ENCODE assay signal across 1 cellular context in the genomic region with DNA sequence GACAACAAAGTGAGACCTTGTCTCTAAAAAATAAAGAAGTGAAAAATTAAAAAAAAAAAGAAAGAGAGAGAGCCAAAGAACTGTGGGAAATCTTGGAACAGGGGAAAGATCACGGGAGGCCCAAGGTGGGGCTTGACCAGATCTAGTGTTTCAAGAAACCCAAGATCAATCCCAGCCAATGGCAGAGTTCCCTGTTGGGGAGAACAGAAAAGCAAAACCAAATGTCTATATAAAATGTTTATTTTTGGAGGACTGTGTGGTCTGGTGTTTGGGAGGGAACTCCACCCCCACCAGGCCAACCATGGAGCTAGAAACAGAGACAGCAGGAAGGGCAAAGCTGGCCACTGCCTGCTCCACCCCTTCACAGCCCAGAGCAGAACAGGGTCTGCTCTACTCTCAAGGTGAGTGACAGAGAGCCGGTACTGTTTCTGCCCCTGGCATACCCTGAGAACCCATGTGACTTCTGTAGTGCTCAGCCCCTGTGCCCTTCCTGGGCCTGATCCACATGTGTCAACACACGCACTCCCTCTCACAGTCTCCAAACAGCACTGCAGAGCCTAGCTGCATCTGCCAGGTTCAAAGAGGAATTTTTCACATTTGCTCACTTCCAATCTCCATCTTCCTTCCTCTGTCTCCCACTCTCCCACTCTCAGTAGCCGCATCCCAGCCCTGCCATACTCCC.
TF ChIP-seq lines count a peak whose summit lies in the region.

No MANE protein-coding gene starts in this region.

TF ChIP-seq in IMR-90, 13 proteins besides CTCF, POLR2A, EP300 and RAD21:
- TF ChIP-seq MAFK (IDR thresholded peaks at IDR 0.05; ENCODE audit: low read depth, low read length) (no peak), MXI1 (IDR thresholded peaks at IDR 0.05; ENCODE audit: borderline replicate concordance, low read depth, low read length) (no peak), CEBPB (IDR thresholded peaks at IDR 0.05; ENCODE audit: low read depth, low read length) (no peak), MAZ (IDR thresholded peaks at IDR 0.05; ENCODE audit: borderline replicate concordance, low read depth, low read length) (no peak), FOS (IDR thresholded peaks at IDR 0.05; ENCODE audit: low read depth, low read length) (no peak), BHLHE40 (IDR thresholded peaks at IDR 0.05; ENCODE audit: low read depth, low read length) (no peak), RFX5 (IDR thresholded peaks at IDR 0.05; ENCODE audit: low read depth, low read length) (no peak), RCOR1 (IDR thresholded peaks at IDR 0.05; ENCODE audit: insufficient replicate concordance, low read length) (no peak)
- TF ChIP-seq, protein P1, sequence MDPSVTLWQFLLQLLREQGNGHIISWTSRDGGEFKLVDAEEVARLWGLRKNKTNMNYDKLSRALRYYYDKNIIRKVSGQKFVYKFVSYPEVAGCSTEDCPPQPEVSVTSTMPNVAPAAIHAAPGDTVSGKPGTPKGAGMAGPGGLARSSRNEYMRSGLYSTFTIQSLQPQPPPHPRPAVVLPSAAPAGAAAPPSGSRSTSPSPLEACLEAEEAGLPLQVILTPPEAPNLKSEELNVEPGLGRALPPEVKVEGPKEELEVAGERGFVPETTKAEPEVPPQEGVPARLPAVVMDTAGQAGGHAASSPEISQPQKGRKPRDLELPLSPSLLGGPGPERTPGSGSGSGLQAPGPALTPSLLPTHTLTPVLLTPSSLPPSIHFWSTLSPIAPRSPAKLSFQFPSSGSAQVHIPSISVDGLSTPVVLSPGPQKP (IDR thresholded peaks at IDR 0.05; ENCODE audit: borderline replicate concordance, low read depth, low read length), result no peak
- TF ChIP-seq, protein P2, sequence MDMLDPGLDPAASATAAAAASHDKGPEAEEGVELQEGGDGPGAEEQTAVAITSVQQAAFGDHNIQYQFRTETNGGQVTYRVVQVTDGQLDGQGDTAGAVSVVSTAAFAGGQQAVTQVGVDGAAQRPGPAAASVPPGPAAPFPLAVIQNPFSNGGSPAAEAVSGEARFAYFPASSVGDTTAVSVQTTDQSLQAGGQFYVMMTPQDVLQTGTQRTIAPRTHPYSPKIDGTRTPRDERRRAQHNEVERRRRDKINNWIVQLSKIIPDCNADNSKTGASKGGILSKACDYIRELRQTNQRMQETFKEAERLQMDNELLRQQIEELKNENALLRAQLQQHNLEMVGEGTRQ (IDR thresholded peaks at IDR 0.05; ENCODE audit: low read depth, low read length), result no peak
